8 cellular contexts compared by ENCODE assay signal in genomic region chr1:200028586-200029034, GRCh38. TPM values are rescaled to one million over a fixed set of nuclear protein-coding genes. Genes with fewer than 3 reads are reported as not detected.
DNase-seq lines count a peak whose midpoint lies in the region; ATAC-seq, FAIRE-seq and TF ChIP-seq lines count a peak whose summit lies in the region.

No MANE protein-coding gene starts in this region.

- H3K9me3 Mint-ChIP-seq in T-helper 1 cell treated with Interleukin-12 subunit alpha and Interleukin-12 subunit beta and Interleukin-4 antibody, amounts not matched to agents 30 μg/mL and 1 μg/mL, for 36 hours, result no peaks in the 10 kb centered on the region
- no peaks in the 10 kb centered on the region for H3K9me3 Mint-ChIP-seq in WTC11

- H3K4me3 ChIP-seq in iPS-20b (ENCODE audit: low read length) (peak overlapping the region; percentile 79), stomach (peak overlapping the region; percentile 42 to 60 (median 47))

- H3K27me3 ChIP-seq in iPS-20b (ENCODE audit: insufficient read depth, low read length), result peaks cover 64% of the 10 kb centered on the region
- peaks cover 5 to 80% (median 8%) of the 10 kb centered on the region in 3 donors for H3K27me3 ChIP-seq in stomach

- TF ChIP-seq CTCF in WTC11 (IDR thresholded peaks at IDR 0.05) (no peak), stomach (IDR thresholded peaks at IDR 0.05) (no peak)

- no peak; the same call in 1 of the 2 replicates for ATAC-seq in WTC11

- H3K36me3 ChIP-seq in iPS-20b (ENCODE audit: insufficient read depth, low read depth, low read length) (no peaks in the 10 kb centered on the region), stomach (no peaks in the 10 kb centered on the region)

- POLR2A ChIA-PET in WTC11 (lab: Charles Lee), result interaction anchor here (0.6 to 1.7 kb wide), 4 partner anchors 10 to 654 kb away, joined by 3 to 7 read pairs (median 3); no protein-coding TSS in a partner anchor

- H3K4me1 ChIP-seq in iPS-20b (ENCODE audit: insufficient read depth, low read length) (peaks cover 11% of the 10 kb centered on the region; the same call in 1 of the 2 replicates), stomach (peaks cover 8 to 33% (median 17%) of the 10 kb centered on the region in 4 donors)

- intact Hi-C loops in stomach (cut with DNase I; ENCODE audit: low total_unique reads), result no loop called here

- CTCF ChIA-PET in WTC11 (lab: Charles Lee), result interaction anchor here (0.7 to 2.1 kb wide), 7 partner anchors 10 to 339 kb away, joined by 3 to 8 read pairs (median 4); no protein-coding TSS in a partner anchor

- H3K9me3 ChIP-seq in iPS-20b (ENCODE audit: insufficient read depth, low read depth, low read length) (no peaks in the 10 kb centered on the region), stomach (no peaks in the 10 kb centered on the region)

- H3K27ac ChIP-seq in iPS-20b (ENCODE audit: low read length), result no peak overlapping the region
- H3K27ac ChIP-seq in stomach, result peak overlapping the region in 3 of 5 donors; percentile 39 to 56 (median 52)

- DNase-seq in T-helper 1 cell, result no peak
- no peak for DNase-seq in WTC11 (ENCODE audit: low spot score)
- no peak for DNase-seq in stomach
- DNase-seq in GM19238 (ENCODE audit: insufficient read length, low spot score), result no peak
- no peak for DNase-seq in CD1c-positive myeloid dendritic cell (ENCODE audit: extremely low spot score)
- DNase-seq in GM12891 (ENCODE audit: insufficient read length, low spot score), result no peak

- 5 to 20% (median 9%) methylated on average over 2 of the region's 2 CpGs for WGBS in stomach, 5 donors

- H3K27me3 Mint-ChIP-seq in T-helper 1 cell treated with Interleukin-12 subunit alpha and Interleukin-12 subunit beta and Interleukin-4 antibody, amounts not matched to agents 30 μg/mL and 1 μg/mL, for 36 hours (ENCODE audit: low read depth), result peaks cover 59% of the 10 kb centered on the region
- peaks cover 15% of the 10 kb centered on the region for H3K27me3 Mint-ChIP-seq in WTC11 (ENCODE audit: low read depth)

- peak overlapping the region; percentile 66; the same call in 1 of the 2 replicates for H3K9ac ChIP-seq in iPS-20b (ENCODE audit: low read depth, low read length)

- peak overlapping the region; percentile 73 for H3K4me3 Mint-ChIP-seq in T-helper 1 cell treated with Interleukin-12 subunit alpha and Interleukin-12 subunit beta and Interleukin-4 antibody, amounts not matched to agents 30 μg/mL and 1 μg/mL, for 36 hours
- H3K4me3 Mint-ChIP-seq in WTC11, result peak overlapping the region; percentile 90

- TF ChIP-seq POLR2A in stomach (IDR thresholded peaks at IDR 0.05) (no peak), GM12891 (IDR thresholded peaks at IDR 0.05; ENCODE audit: low read depth, low read length) (no peak)

- no peak for FAIRE-seq in GM12891 (lab: Jason Lieb, UNC)

- no peak overlapping the region for H3K27ac Mint-ChIP-seq in T-helper 1 cell treated with Interleukin-12 subunit alpha and Interleukin-12 subunit beta and Interleukin-4 antibody, amounts not matched to agents 30 μg/mL and 1 μg/mL, for 36 hours
- peak overlapping the region; percentile 95 for H3K27ac Mint-ChIP-seq in WTC11

- TF ChIP-seq EP300 in stomach (IDR thresholded peaks at IDR 0.05), result no peak

- H3K4me1 Mint-ChIP-seq in T-helper 1 cell treated with Interleukin-12 subunit alpha and Interleukin-12 subunit beta and Interleukin-4 antibody, amounts not matched to agents 30 μg/mL and 1 μg/mL, for 36 hours (ENCODE audit: low read depth), result peaks cover 5% of the 10 kb centered on the region
- peaks cover 26% of the 10 kb centered on the region for H3K4me1 Mint-ChIP-seq in WTC11

- H3K36me3 Mint-ChIP-seq in T-helper 1 cell treated with Interleukin-12 subunit alpha and Interleukin-12 subunit beta and Interleukin-4 antibody, amounts not matched to agents 30 μg/mL and 1 μg/mL, for 36 hours (ENCODE audit: low read depth), result no peaks in the 10 kb centered on the region
- H3K36me3 Mint-ChIP-seq in WTC11, result no peaks in the 10 kb centered on the region

TF ChIP-seq in WTC11, 78 proteins besides CTCF, POLR2A, EP300 and RAD21 (continues in another document):
- TF ChIP-seq NR3C1 (CRISPR knock-in tag; conservative IDR thresholded peaks at IDR 0.05; ENCODE audit: low read depth) (no peak), ZBTB21 (CRISPR knock-in tag; IDR thresholded peaks at IDR 0.05; ENCODE audit: borderline replicate concordance) (no peak), NFE2L1 (CRISPR knock-in tag; IDR thresholded peaks at IDR 0.05) (no peak), ERG (CRISPR knock-in tag; IDR thresholded peaks at IDR 0.05) (no peak), CREB1 (CRISPR knock-in tag; IDR thresholded peaks at IDR 0.05) (no peak), MXD4 (CRISPR knock-in tag; IDR thresholded peaks at IDR 0.05; ENCODE audit: borderline replicate concordance) (no peak), HMGA2 (CRISPR knock-in tag; IDR thresholded peaks at IDR 0.05) (no peak), OVOL2 (CRISPR knock-in tag; IDR thresholded peaks at IDR 0.05; ENCODE audit: borderline replicate concordance) (no peak)
- TF ChIP-seq, protein P1, sequence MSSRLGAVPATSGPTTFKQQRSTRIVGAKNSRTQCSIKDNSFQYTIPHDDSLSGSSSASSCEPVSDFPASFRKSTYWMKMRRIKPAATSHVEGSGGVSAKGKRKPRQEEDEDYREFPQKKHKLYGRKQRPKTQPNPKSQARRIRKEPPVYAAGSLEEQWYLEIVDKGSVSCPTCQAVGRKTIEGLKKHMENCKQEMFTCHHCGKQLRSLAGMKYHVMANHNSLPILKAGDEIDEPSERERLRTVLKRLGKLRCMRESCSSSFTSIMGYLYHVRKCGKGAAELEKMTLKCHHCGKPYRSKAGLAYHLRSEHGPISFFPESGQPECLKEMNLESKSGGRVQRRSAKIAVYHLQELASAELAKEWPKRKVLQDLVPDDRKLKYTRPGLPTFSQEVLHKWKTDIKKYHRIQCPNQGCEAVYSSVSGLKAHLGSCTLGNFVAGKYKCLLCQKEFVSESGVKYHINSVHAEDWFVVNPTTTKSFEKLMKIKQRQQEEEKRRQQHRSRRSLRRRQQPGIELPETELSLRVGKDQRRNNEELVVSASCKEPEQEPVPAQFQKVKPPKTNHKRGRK (CRISPR knock-in tag; IDR thresholded peaks at IDR 0.05; ENCODE audit: borderline replicate concordance), result no peak

TF ChIP-seq in GM12891, 5 proteins besides CTCF, POLR2A, EP300 and RAD21:
- TF ChIP-seq POLR2AphosphoS5 (IDR thresholded peaks at IDR 0.05; ENCODE audit: low read depth, low read length) (no peak), TAF1 (IDR thresholded peaks at IDR 0.05; ENCODE audit: low read depth, low read length) (no peak), SPI1 (IDR thresholded peaks at IDR 0.05; ENCODE audit: low read depth, low read length) (no peak), PAX5 (IDR thresholded peaks at IDR 0.05; ENCODE audit: insufficient read depth, low read length, severe bottlenecking) (no peak), POU2F2 (IDR thresholded peaks at IDR 0.05; ENCODE audit: low read depth, low read length) (no peak)
TF ChIP-seq in GM12891: peak in this region for 0.

RNA-seq across cellular contexts. Expression of gene NR5A2, which starts 1.1 kb away (rescaled TPM):
- total RNA-seq in WTC11 (2021) (13.6 to 22.3 TPM (median 17.8 TPM) in 3 replicates), stomach (100 to 1,000 TPM in 1 of 5 donors, 10 to 100 TPM in 1, 1 to 10 TPM in 1, under 1 TPM in 1, not detected in 1; 0.45 to 227 (median 6.0) TPM)
- under 1 TPM; 0.33 to 0.46 (median 0.44) TPM for polyA plus RNA-seq in stomach
- 0.08 TPM for polyA plus RNA-seq in GM12891 (2012; ENCODE audit: low read depth, missing spikeins)
